8 cellular contexts compared by ENCODE assay signal in the genomic region with DNA sequence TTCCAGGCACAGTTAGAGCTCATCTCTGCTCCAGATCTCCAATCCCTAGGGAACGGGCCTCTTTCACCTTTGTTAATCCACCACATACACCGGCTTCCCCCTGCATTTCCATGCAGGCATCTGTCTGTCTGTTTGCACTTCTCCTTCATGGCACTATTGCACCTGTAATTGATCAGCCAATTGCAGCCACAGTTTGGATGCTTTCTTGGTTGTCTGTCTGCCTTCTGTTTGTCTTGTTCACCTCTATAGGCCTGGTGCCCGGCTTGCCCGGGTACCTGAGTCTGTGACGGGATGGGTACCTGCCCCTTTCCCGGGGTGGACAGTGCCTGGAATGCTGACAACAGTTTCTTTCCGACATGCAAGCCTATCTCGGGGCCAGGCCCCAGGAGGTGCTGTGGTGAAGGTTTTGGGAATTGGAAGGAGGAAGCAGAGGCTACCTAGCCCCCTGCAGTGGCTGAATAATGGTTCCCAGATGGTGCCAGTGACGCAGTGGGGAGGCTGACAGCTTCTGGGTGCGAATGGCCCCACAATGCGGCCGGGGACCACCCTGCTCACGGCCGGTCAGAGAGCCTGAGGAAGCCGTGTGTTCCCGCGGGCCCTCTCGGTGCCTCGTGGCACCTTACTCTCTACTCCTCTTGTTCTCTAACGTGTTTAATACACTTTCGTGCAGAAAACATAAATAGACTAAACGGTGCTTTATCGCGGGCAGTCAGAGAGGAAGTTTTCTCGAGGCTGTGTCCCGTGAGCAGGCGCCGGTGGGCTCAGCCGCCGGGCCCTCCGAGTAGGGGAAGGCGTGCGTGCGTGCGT.
DNase-seq lines count a peak whose midpoint lies in the region; ATAC-seq and TF ChIP-seq lines count a peak whose summit lies in the region.

No MANE protein-coding gene starts in this region.

- no peak for ATAC-seq in GM18907 (IDR thresholded peaks at IDR 0.05; ENCODE audit: unreplicated experiment)
- no peak for ATAC-seq in HG03354 (IDR thresholded peaks at IDR 0.05; ENCODE audit: poor library complexity, severe bottlenecking, unreplicated experiment)

- no peaks in the 10 kb centered on the region for H3K9me3 ChIP-seq in endocrine pancreas (ENCODE audit: control insufficient read depth, low read length)

- H3K36me3 ChIP-seq in KMS-11 (ENCODE audit: insufficient read depth) (no peaks in the 10 kb centered on the region), endocrine pancreas (ENCODE audit: control insufficient read depth, insufficient read depth, low read length) (no peaks in the 10 kb centered on the region)

- H3K4me3 ChIP-seq in KMS-11 (IDR thresholded peaks at IDR 0.05; ENCODE audit: insufficient read depth, low read depth, low read length) (peak overlapping the region; percentile 61), endocrine pancreas (ENCODE audit: control insufficient read depth, insufficient read depth, low read length) (no peak overlapping the region)

- H3K27me3 ChIP-seq in KMS-11 (ENCODE audit: insufficient read depth, low read depth) (no peaks in the 10 kb centered on the region), endocrine pancreas (ENCODE audit: control insufficient read depth, insufficient read depth, low read length) (no peaks in the 10 kb centered on the region)

- H3K27ac ChIP-seq in KMS-11: no peak overlapping the region

- H3K4me1 ChIP-seq in KMS-11 (ENCODE audit: low read depth, poor library complexity, severe bottlenecking) (peaks cover 11% of the 10 kb centered on the region), endocrine pancreas (ENCODE audit: control insufficient read depth, insufficient read depth, low read length) (no peaks in the 10 kb centered on the region)

- no peak for TF ChIP-seq CTCF in KMS-11 (conservative IDR thresholded peaks at IDR 0.05; ENCODE audit: low read depth, low read length)
- no peak for TF ChIP-seq CTCF in nephron progenitor cell (IDR thresholded peaks at IDR 0.05)

- H3K36me3 Mint-ChIP-seq in T-helper 1 cell treated with Interleukin-12 subunit alpha and Interleukin-12 subunit beta and Interleukin-4 antibody, amounts not matched to agents 30 μg/mL and 1 μg/mL, for 36 hours (ENCODE audit: low read depth): no peaks in the 10 kb centered on the region
- no peaks in the 10 kb centered on the region for H3K36me3 Mint-ChIP-seq in nephron progenitor cell (ENCODE audit: low read depth)

- no peak overlapping the region for H3K27ac Mint-ChIP-seq in T-helper 1 cell treated with Interleukin-12 subunit alpha and Interleukin-12 subunit beta and Interleukin-4 antibody, amounts not matched to agents 30 μg/mL and 1 μg/mL, for 36 hours
- H3K27ac Mint-ChIP-seq in nephron progenitor cell: no peak overlapping the region

- H3K4me3 Mint-ChIP-seq in T-helper 1 cell treated with Interleukin-12 subunit alpha and Interleukin-12 subunit beta and Interleukin-4 antibody, amounts not matched to agents 30 μg/mL and 1 μg/mL, for 36 hours: peak overlapping the region; percentile 47
- H3K4me3 Mint-ChIP-seq in nephron progenitor cell: peak overlapping the region; percentile 83

- peaks cover 38% of the 10 kb centered on the region for H3K27me3 Mint-ChIP-seq in T-helper 1 cell treated with Interleukin-12 subunit alpha and Interleukin-12 subunit beta and Interleukin-4 antibody, amounts not matched to agents 30 μg/mL and 1 μg/mL, for 36 hours (ENCODE audit: low read depth)
- H3K27me3 Mint-ChIP-seq in nephron progenitor cell (ENCODE audit: low read depth, poor library complexity): peaks cover 26% of the 10 kb centered on the region

- H3K4me2 ChIP-seq in KMS-11: peak overlapping the region; percentile 43; the same call in 1 of the 2 replicates

- no peak for DNase-seq in T-helper 1 cell
- peak; percentile 25 for DNase-seq in nephron progenitor cell
- no peak for DNase-seq in COLO668 (lab: John Stamatoyannopoulos, UW; ENCODE audit: unreplicated experiment)

- H3K9ac ChIP-seq in KMS-11 (no peak overlapping the region), endocrine pancreas (ENCODE audit: control insufficient read depth, insufficient read depth, low read length) (peak overlapping the region; percentile 36)

- H3K79me2 ChIP-seq in KMS-11 (ENCODE audit: insufficient read depth, low read depth): no peaks in the 10 kb centered on the region

- H3K9me3 Mint-ChIP-seq in T-helper 1 cell treated with Interleukin-12 subunit alpha and Interleukin-12 subunit beta and Interleukin-4 antibody, amounts not matched to agents 30 μg/mL and 1 μg/mL, for 36 hours: no peaks in the 10 kb centered on the region
- no peaks in the 10 kb centered on the region for H3K9me3 Mint-ChIP-seq in nephron progenitor cell

- H2AFZ ChIP-seq in KMS-11 (ENCODE audit: low read depth): peak overlapping the region; percentile 81

- peaks cover 6% of the 10 kb centered on the region for H3K4me1 Mint-ChIP-seq in T-helper 1 cell treated with Interleukin-12 subunit alpha and Interleukin-12 subunit beta and Interleukin-4 antibody, amounts not matched to agents 30 μg/mL and 1 μg/mL, for 36 hours (ENCODE audit: low read depth)
- peaks cover 17% of the 10 kb centered on the region for H3K4me1 Mint-ChIP-seq in nephron progenitor cell

- H4K20me1 ChIP-seq in KMS-11 (ENCODE audit: insufficient read depth): no peaks in the 10 kb centered on the region
